ENCODE assay signal across 19 cellular contexts in the genomic region with DNA sequence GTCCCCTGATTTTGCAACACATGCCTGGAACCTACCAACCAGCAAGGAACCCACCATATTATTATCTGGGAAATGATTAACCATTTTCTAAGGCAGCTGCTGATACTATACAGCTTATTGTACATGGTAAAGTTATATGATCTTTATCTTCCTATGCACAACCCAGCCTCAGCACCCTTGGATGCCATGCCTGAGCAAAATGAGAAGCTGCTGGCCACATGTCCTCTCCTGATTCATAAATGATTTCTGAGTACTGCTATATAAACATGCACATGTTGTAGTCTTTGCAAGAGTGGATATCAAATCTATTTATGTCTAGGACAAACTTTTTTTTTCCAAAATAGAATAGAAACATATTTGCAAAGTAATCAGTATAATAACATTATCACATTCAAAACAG.
"Had no signal": no experiment of that assay in that cellular context is flagged by ENCODE, and none has a peak within 500 bp of the region (broad histone marks: within the 10 kb centered on the region; RNA-seq: fewer than 3 reads in every experiment).

No MANE protein-coding gene starts in this region.

- H3K27me3 ChIP-seq: dorsolateral prefrontal cortex, sigmoid colon, spleen, tibial nerve, upper lobe of right lung, uterus had no signal

- H3K9me3 Mint-ChIP-seq: stimulated activated memory B cell treated with anti-CD40 and anti-IgM and Interleukin-4, amounts not matched to agents 10 μg/mL and 1 μg/mL and 100 μg/mL, for 72 hours had no signal

- ATAC-seq: left ventricle myocardium superior; lower lobe of right lung; naive thymus-derived CD8-positive, alpha-beta T cell; right cardiac atrium; stimulated activated memory B cell treated with anti-CD40 and anti-IgM and Interleukin-4, amounts not matched to agents 10 μg/mL and 1 μg/mL and 100 μg/mL, for 72 hours; stimulated activated naive CD8-positive, alpha-beta T cell treated with anti-CD3 and anti-CD28 coated beads, Interleukin-15, Interleukin-2, amounts not matched to agents 100 U/mL and 50 U/mL, for 24 hours; upper lobe of right lung had no signal

- H3K36me3 ChIP-seq: lower lobe of right lung, prostate gland, sigmoid colon, spleen, thoracic aorta, tibial nerve, upper lobe of right lung, uterus had no signal

- H3K27ac ChIP-seq: dorsolateral prefrontal cortex, lower lobe of right lung, prostate gland, sigmoid colon, spleen, thoracic aorta, tibial nerve, upper lobe of right lung, uterus had no signal

- H3K27ac Mint-ChIP-seq: naive thymus-derived CD8-positive, alpha-beta T cell; nephron progenitor cell; stimulated activated memory B cell treated with anti-CD40 and anti-IgM and Interleukin-4, amounts not matched to agents 10 μg/mL and 1 μg/mL and 100 μg/mL, for 72 hours had no signal

- H3K4me1 Mint-ChIP-seq: naive thymus-derived CD8-positive, alpha-beta T cell; nephron progenitor cell; stimulated activated memory B cell treated with anti-CD40 and anti-IgM and Interleukin-4, amounts not matched to agents 10 μg/mL and 1 μg/mL and 100 μg/mL, for 72 hours had no signal

- H3K9me3 ChIP-seq: lower lobe of right lung, prostate gland, sigmoid colon, thoracic aorta, uterus had no signal

- H3K27me3 Mint-ChIP-seq: naive thymus-derived CD8-positive, alpha-beta T cell; stimulated activated memory B cell treated with anti-CD40 and anti-IgM and Interleukin-4, amounts not matched to agents 10 μg/mL and 1 μg/mL and 100 μg/mL, for 72 hours had no signal

- H3K4me1 ChIP-seq: lower lobe of right lung, prostate gland, sigmoid colon, spleen, tibial nerve, upper lobe of right lung, uterus had no signal

- H3K4me3 Mint-ChIP-seq: naive thymus-derived CD8-positive, alpha-beta T cell; nephron progenitor cell; stimulated activated memory B cell treated with anti-CD40 and anti-IgM and Interleukin-4, amounts not matched to agents 10 μg/mL and 1 μg/mL and 100 μg/mL, for 72 hours had no signal

- H3K4me3 ChIP-seq: dorsolateral prefrontal cortex, lower lobe of right lung, prostate gland, sigmoid colon, spleen, thoracic aorta, tibial nerve, upper lobe of right lung, uterus had no signal

- DNase-seq: dorsolateral prefrontal cortex; effector CD4-positive, alpha-beta T cell; head of caudate nucleus; left ventricle myocardium superior; lower lobe of right lung; naive thymus-derived CD8-positive, alpha-beta T cell; nephron progenitor cell; nucleus accumbens; right cardiac atrium; sigmoid colon; spleen; stimulated activated CD4-positive, alpha-beta T cell treated with anti-CD3 and anti-CD28 coated beads, Interleukin-4, amount 100 ng/mL, for 4 hours; stimulated activated naive CD8-positive, alpha-beta T cell treated with anti-CD3 and anti-CD28 coated beads, Interleukin-15, Interleukin-2, amounts not matched to agents 100 U/mL and 50 U/mL, for 24 hours; upper lobe of right lung; uterus had no signal
